Comparison of ENCODE assay signal across 16 cellular contexts in genomic region chr16:48864055-48864454, GRCh38.
"Had no signal": no experiment of that assay in that cellular context is flagged by ENCODE, and none has a peak within 500 bp of the region (broad histone marks: within the 10 kb centered on the region; RNA-seq: fewer than 3 reads in every experiment).

No MANE protein-coding gene starts in this region.

- H3K4me1 ChIP-seq: tibial artery had no signal

- H3K9me3 Mint-ChIP-seq: dendritic cell treated with granulocyte-macrophage colony-stimulating factor and Interleukin-4, amounts not matched to agents 40 ng/mL and 50 ng/mL, for 4 days had no signal

- H3K27ac Mint-ChIP-seq: activated CD4-positive, alpha-beta memory T cell treated with anti-CD3 and anti-CD28 coated beads, Interleukin-2, amount 10 ng/mL, durations not matched to agents 7 days and 5 days; activated naive CD8-positive, alpha-beta T cell; dendritic cell treated with granulocyte-macrophage colony-stimulating factor and Interleukin-4, amounts not matched to agents 40 ng/mL and 50 ng/mL, for 4 days; effector memory CD8-positive, alpha-beta T cell; naive thymus-derived CD4-positive, alpha-beta T cell; stimulated activated effector memory CD8-positive, alpha-beta T cell treated with anti-CD3 and anti-CD28 coated beads, Interleukin-12 subunit alpha, Interleukin-12 subunit beta, amount 100 ng/mL, for 72 hours had no signal

- H3K27me3 ChIP-seq: brain microvascular endothelial cell, neutrophil, tibial artery had no signal

- H3K9me3 ChIP-seq: neutrophil, tibial artery had no signal

- H3K27me3 Mint-ChIP-seq: activated CD4-positive, alpha-beta memory T cell treated with anti-CD3 and anti-CD28 coated beads, Interleukin-2, amount 10 ng/mL, durations not matched to agents 7 days and 5 days; dendritic cell treated with granulocyte-macrophage colony-stimulating factor and Interleukin-4, amounts not matched to agents 40 ng/mL and 50 ng/mL, for 4 days; effector memory CD8-positive, alpha-beta T cell had no signal

- H3K36me3 Mint-ChIP-seq: activated naive CD8-positive, alpha-beta T cell; stimulated activated effector memory CD8-positive, alpha-beta T cell treated with anti-CD3 and anti-CD28 coated beads, Interleukin-12 subunit alpha, Interleukin-12 subunit beta, amount 100 ng/mL, for 72 hours had no signal

- H3K4me3 Mint-ChIP-seq: activated CD4-positive, alpha-beta memory T cell treated with anti-CD3 and anti-CD28 coated beads, Interleukin-2, amount 10 ng/mL, durations not matched to agents 7 days and 5 days; activated naive CD8-positive, alpha-beta T cell; dendritic cell treated with granulocyte-macrophage colony-stimulating factor and Interleukin-4, amounts not matched to agents 40 ng/mL and 50 ng/mL, for 4 days; effector memory CD8-positive, alpha-beta T cell; naive thymus-derived CD4-positive, alpha-beta T cell; stimulated activated effector memory CD8-positive, alpha-beta T cell treated with anti-CD3 and anti-CD28 coated beads, Interleukin-12 subunit alpha, Interleukin-12 subunit beta, amount 100 ng/mL, for 72 hours had no signal

- FAIRE-seq: small intestine had no signal

- DNase-seq: activated CD4-positive, alpha-beta memory T cell treated with anti-CD3 and anti-CD28 coated beads, Interleukin-2, amount 10 ng/mL, durations not matched to agents 7 days and 5 days; activated gamma-delta T cell; activated T-cell treated with anti-CD3 and anti-CD28 coated beads, Interleukin-2, amount 50 U/mL, for 48 hours; brain microvascular endothelial cell; cerebellar nuclear complex; effector memory CD8-positive, alpha-beta T cell; erythroblast; hypothalamus; left cardiac atrium; naive thymus-derived CD4-positive, alpha-beta T cell; small intestine; tibial artery had no signal

- H3K4me3 ChIP-seq: tibial artery had no signal

- ATAC-seq: effector memory CD8-positive, alpha-beta T cell; left cardiac atrium; naive thymus-derived CD4-positive, alpha-beta T cell; stimulated activated effector memory CD8-positive, alpha-beta T cell treated with anti-CD3 and anti-CD28 coated beads, Interleukin-12 subunit alpha, Interleukin-12 subunit beta, amount 100 ng/mL, for 72 hours had no signal

- H3K4me1 Mint-ChIP-seq: activated CD4-positive, alpha-beta memory T cell treated with anti-CD3 and anti-CD28 coated beads, Interleukin-2, amount 10 ng/mL, durations not matched to agents 7 days and 5 days; stimulated activated effector memory CD8-positive, alpha-beta T cell treated with anti-CD3 and anti-CD28 coated beads, Interleukin-12 subunit alpha, Interleukin-12 subunit beta, amount 100 ng/mL, for 72 hours had no signal

- H3K27ac ChIP-seq: brain microvascular endothelial cell, neutrophil, tibial artery had no signal

- H3K36me3 ChIP-seq: brain microvascular endothelial cell, neutrophil, tibial artery had no signal
